In genomic region chr12:57815177-57816000, GRCh38 we compare ENCODE assay signal across 10 cellular contexts. TPM values are rescaled to one million over a fixed set of nuclear protein-coding genes. Genes with fewer than 3 reads are reported as not detected.
A peak's percentile ranks its signal among the peaks of the same experiment; 100 is the strongest.
DNase-seq lines count a peak whose midpoint lies in the region; ATAC-seq, FAIRE-seq and TF ChIP-seq lines count a peak whose summit lies in the region.
"Had no signal": no experiment of that assay in that cellular context is flagged by ENCODE, and none has a peak within 500 bp of the region (broad histone marks: within the 10 kb centered on the region; RNA-seq: fewer than 3 reads in every experiment).

No MANE protein-coding gene starts in this region.

- H2AFZ ChIP-seq in K562 (ENCODE audit: low read depth, low read length) = no peak overlapping the region
- H2AFZ ChIP-seq in neuronal stem cell (ENCODE audit: low read length) = no peak overlapping the region

- no peak for TF ChIP-seq EP300 in K562 (IDR thresholded peaks at IDR 0.05; ENCODE audit: low read length)

- no peaks in the 10 kb centered on the region for H3K27me3 ChIP-seq in K562 (ENCODE audit: control insufficient read depth in 2 of 2, insufficient read depth in 2 of 2, low read length in 2 of 2)
- H3K27me3 ChIP-seq in neuronal stem cell (ENCODE audit: control insufficient read depth in 3 of 3, insufficient read depth in 3 of 3, low read depth in 1 of 3, low read length in 3 of 3) = peaks cover 0 to 2% (median 0%) of the 10 kb centered on the region in 3 experiments
- H3K27me3 ChIP-seq: vagina had no signal

- no peak overlapping the region for H4K8ac ChIP-seq in neuronal stem cell (ENCODE audit: low read depth, low read length)

- intact Hi-C loops in K562 (cut with micrococcal nuclease) = loop anchor here (2.0 kb wide), 1 partner anchor 57 kb away; no protein-coding TSS in a partner anchor

- peak; percentile 41 to 61 (median 56); a peak in 4 of 6 replicates for TF ChIP-seq CTCF in K562 (IDR thresholded peaks at IDR 0.05 in 2 of 3, conservative IDR thresholded peaks at IDR 0.05 in 1 of 3; ENCODE audit: insufficient read depth in 2 of 3, low read depth in 1 of 3, low read length in 3 of 3)

- no peak overlapping the region for H3K27ac ChIP-seq in K562 (ENCODE audit: extremely low read depth, low read depth, low read length)
- H3K27ac ChIP-seq in neuronal stem cell (replicated peaks; ENCODE audit: low read length) = no peak overlapping the region
- H3K27ac ChIP-seq: vagina had no signal

- H3K14ac ChIP-seq in neuronal stem cell (ENCODE audit: low read length) = peak overlapping the region; percentile 25

- peaks cover 6% of the 10 kb centered on the region for H3K9me1 ChIP-seq in K562 (ENCODE audit: control insufficient read depth, insufficient read depth, low read length)

- ATAC-seq in K562 (peak; percentile 61), GM21529 (IDR thresholded peaks at IDR 0.05; ENCODE audit: unreplicated experiment) (no peak)

- H3K4me2 ChIP-seq in K562 (ENCODE audit: insufficient read depth, low read length) = no peak overlapping the region
- H3K4me2 ChIP-seq in neuronal stem cell (ENCODE audit: insufficient read depth, low read length, poor library complexity, severe bottlenecking) = no peak overlapping the region

- POLR2A ChIA-PET in K562 (lab: Yijun Ruan, JAX) = interaction anchor here (0.5 to 1.3 kb wide), 8 partner anchors 8 to 269 kb away, joined by 3 to 5 read pairs (median 4); no protein-coding TSS in a partner anchor

- no peak for TF ChIP-seq POLR2A in K562 (conservative IDR thresholded peaks at IDR 0.05)

- H2BK120ac ChIP-seq in neuronal stem cell (ENCODE audit: low read depth, low read length) = no peak overlapping the region

- TF ChIP-seq RAD21 in K562 (CRISPR knock-in tag; conservative IDR thresholded peaks at IDR 0.05 in 1 of 2, IDR thresholded peaks at IDR 0.05 in 1 of 2) = peak in 1 of 2 experiments; percentile 45; a peak in 2 of 4 replicates

- H4K91ac ChIP-seq in neuronal stem cell (ENCODE audit: low read depth, low read length, poor library complexity) = no peak overlapping the region

- H2BK15ac ChIP-seq in neuronal stem cell (ENCODE audit: low read length) = no peak overlapping the region

- no peak overlapping the region for H3K4ac ChIP-seq in neuronal stem cell (ENCODE audit: low read length)

- H2AK5ac ChIP-seq in neuronal stem cell (ENCODE audit: low read depth, low read length) = peak overlapping the region; percentile 1

- H2BK12ac ChIP-seq in neuronal stem cell (ENCODE audit: low read length) = no peak overlapping the region

- H3K18ac ChIP-seq in neuronal stem cell (ENCODE audit: low read length) = peak overlapping the region; percentile 27

- no peak overlapping the region for H2BK5ac ChIP-seq in neuronal stem cell (ENCODE audit: low read length)

- H3K9me3 ChIP-seq in K562 (replicated peaks; ENCODE audit: control insufficient read depth, insufficient read depth, low read depth, low read length) = no peaks in the 10 kb centered on the region
- H3K9me3 ChIP-seq in neuronal stem cell (replicated peaks in 1 of 2; ENCODE audit: control insufficient read depth in 2 of 2, insufficient read depth in 1 of 2, low read depth in 1 of 2, low read length in 2 of 2) = no peaks in the 10 kb centered on the region
- H3K9me3 ChIP-seq: vagina had no signal

- peak; percentile 58 for FAIRE-seq in K562 (lab: Jason Lieb, UNC)

- no peaks in the 10 kb centered on the region; the same call in 1 of the 2 replicates for H4K20me1 ChIP-seq in K562 (replicated peaks; ENCODE audit: control insufficient read depth, insufficient read depth, low read length)

- no TSS peak for BruUV-seq in K562 (replicated peaks; lab: Mats Ljungman, UMichigan)

- DNase-seq in activated CD4-positive, alpha-beta T cell treated with anti-CD3 and anti-CD28 coated beads for 48 hours = peak; percentile 43
- no peak for DNase-seq in activated CD4-positive, alpha-beta T cell treated with anti-CD3 and anti-CD28 coated beads, Interleukin-2, amount 50 U/mL, for 4 hours
- DNase-seq in NCI-H2029 (lab: John Stamatoyannopoulos, UW) (peak; percentile 90), K562 (ENCODE audit: extremely low read depth in 1 of 4, low spot score in 3 of 4) (peak in 2 of 4 experiments; percentile 27 to 47), neuronal stem cell (ENCODE audit: low spot score) (no peak), NCI-H2227 treated with DMSO at 0.1 percent for 48 hours (lab: John Stamatoyannopoulos, UW) (no peak), hippocampal formation (lab: John Stamatoyannopoulos, UW) (no peak)
- DNase-seq: central memory CD4-positive, alpha-beta T cell had no signal

- H3K36me3 ChIP-seq in K562 (ENCODE audit: control insufficient read depth, insufficient read depth, low read length) = no peaks in the 10 kb centered on the region; the same call in 2 of the 3 replicates
- H3K36me3 ChIP-seq in neuronal stem cell (replicated peaks in 1 of 2; ENCODE audit: control insufficient read depth in 2 of 2, insufficient read depth in 2 of 2, low read length in 2 of 2) = peaks cover 8 to 36% of the 10 kb centered on the region in 2 donors

- CTCF ChIA-PET in K562 (lab: Yijun Ruan, JAX; ENCODE audit: low intra/inter-chr PET ratio) = no interaction called here

- no peak overlapping the region for H3K23ac ChIP-seq in neuronal stem cell (ENCODE audit: low read depth, low read length, poor library complexity)

- H3K79me2 ChIP-seq in K562 (ENCODE audit: control insufficient read depth, insufficient read depth, low read length) = no peaks in the 10 kb centered on the region

- H3K9ac ChIP-seq in K562 (ENCODE audit: insufficient read depth in 1 of 2, low read depth in 2 of 2, low read length in 2 of 2) = no peak overlapping the region
- peak overlapping the region; percentile 2 for H3K9ac ChIP-seq in neuronal stem cell (ENCODE audit: low read depth, low read length, poor library complexity)

- in situ Hi-C loops in K562 (cut with MboI) = no loop called here

- H3K4me1 ChIP-seq in K562 (replicated peaks in 1 of 2; ENCODE audit: control insufficient read depth in 2 of 2, insufficient read depth in 2 of 2, low read length in 2 of 2) (peaks cover 10 to 25% of the 10 kb centered on the region in 2 experiments; a peak in 3 of 5 replicates), neuronal stem cell (ENCODE audit: control insufficient read depth in 2 of 2, insufficient read depth in 1 of 2, low read depth in 1 of 2, low read length in 2 of 2) (no peaks in the 10 kb centered on the region)

- WGBS in K562 (ENCODE audit: insufficient coverage, low coverage, missing lambda C conversion rate) = 66% methylated on average over 12 of the region's 13 CpGs
- no CpG with 5 or more reads among the region's 13 CpGs for WGBS in neuronal stem cell (ENCODE audit: extremely low coverage in 2 of 2, insufficient read length in 2 of 2, insufficient replicate concordance in 1 of 2), 2 donors

- no peaks in the 10 kb centered on the region for H3K79me1 ChIP-seq in neuronal stem cell (ENCODE audit: low read depth, low read length)

- H3K4me3 ChIP-seq in K562 (no peak overlapping the region), neuronal stem cell (ENCODE audit: low read length in 2 of 2) (no peak overlapping the region)
- H3K4me3 ChIP-seq: vagina had no signal

RNA-seq across cellular contexts. Expression of gene AVIL, which starts 3.1 kb away (rescaled TPM):
- 1.2 and 1.3 TPM in 2 replicates for total RNA-seq in K562 (2011; cell fraction: chromatin; rRNA removed; ENCODE audit: low replicate concordance)
- total RNA-seq in K562 (2011; cell fraction: nucleolus; rRNA removed) = 0.39 and 0.83 TPM in 2 replicates
- total RNA-seq in K562 (2011; cell fraction: nucleoplasm; rRNA removed) = 1.1 and 1.5 TPM in 2 replicates
- total RNA-seq in K562 (2014; rRNA removed) (0.05 and 0.24 TPM in 2 replicates), K562 (2014; rRNA removed; fragmentation: Illumina TruSeq; extraction: Trizol) (0.16 and 0.22 TPM in 2 replicates), K562 (2015; rRNA removed; fragmentation: Illumina TruSeq; extraction: Trizol) (0.25 and 0.34 TPM in 2 replicates), K562 (2021) (0.27 and 0.33 TPM in 2 replicates)
- polyA plus RNA-seq in K562 (2011; rRNA removed) (0.17 and 0.24 TPM in 2 replicates), K562 (2014; fragmentation: Illumina TruSeq; extraction: Trizol) (0.39 TPM in 2 replicates), K562 (2014; fragmentation: Nextera tagmentation; extraction: Ambion mirVana) (under 1 TPM; 0.24 to 0.36 TPM), K562 (2014; rRNA removed) (1.5 TPM in 1 of 2 replicates, not detected in the other)
- 0.10 and 0.18 TPM in 2 replicates for polyA plus RNA-seq in K562 (2011; cell fraction: cytosol; rRNA removed)
- polyA plus RNA-seq in K562 (2011; cell fraction: nucleus; rRNA removed) = 0.55 and 0.97 TPM in 2 replicates
- 0.73 and 2.2 TPM in 2 replicates for polyA plus RNA-seq in K562 (2012)
- 0.18 and 0.27 TPM in 2 replicates for polyA minus RNA-seq in K562 (2011; rRNA and poly(A)+ RNA removed)
- not detected in 2 replicates for polyA minus RNA-seq in K562 (2011; cell fraction: cytosol; rRNA and poly(A)+ RNA removed)
- 0.27 and 0.89 TPM in 2 replicates for polyA minus RNA-seq in K562 (2011; cell fraction: nucleus; rRNA and poly(A)+ RNA removed)
- polyA plus RNA-seq in neuronal stem cell (2013, experiment 1 of 2) = 0.15 TPM
- 0.17 TPM for polyA plus RNA-seq in neuronal stem cell (2013, experiment 2 of 2)

RNA-seq across cellular contexts. Expression of gene CTDSP2, which starts 31.1 kb away (rescaled TPM):
- 89.2 and 157 TPM in 2 replicates for total RNA-seq in K562 (2011; cell fraction: chromatin; rRNA removed; ENCODE audit: low replicate concordance)
- 72.6 and 88.1 TPM in 2 replicates for total RNA-seq in K562 (2011; cell fraction: nucleolus; rRNA removed)
- 93.3 and 110 TPM in 2 replicates for total RNA-seq in K562 (2011; cell fraction: nucleoplasm; rRNA removed)
- total RNA-seq in K562 (2014; rRNA removed) (42.0 and 60.5 TPM in 2 replicates), K562 (2014; rRNA removed; fragmentation: Illumina TruSeq; extraction: Trizol) (46.6 and 47.7 TPM in 2 replicates), K562 (2015; rRNA removed; fragmentation: Illumina TruSeq; extraction: Trizol) (39.8 and 40.2 TPM in 2 replicates), K562 (2021) (93.7 and 108 TPM in 2 replicates)
- polyA plus RNA-seq in K562 (2011; rRNA removed) (87.2 and 94.7 TPM in 2 replicates), K562 (2014; fragmentation: Illumina TruSeq; extraction: Trizol) (86.4 and 89.3 TPM in 2 replicates), K562 (2014; fragmentation: Nextera tagmentation; extraction: Ambion mirVana) (10 to 100 TPM; 20.4 to 24.1 TPM), K562 (2014; rRNA removed) (62.5 and 64.5 TPM in 2 replicates)
- polyA plus RNA-seq in K562 (2011; cell fraction: cytosol; rRNA removed) = 115 and 117 TPM in 2 replicates
- 128 and 133 TPM in 2 replicates for polyA plus RNA-seq in K562 (2011; cell fraction: nucleus; rRNA removed)
- polyA plus RNA-seq in K562 (2012) = 83.4 and 116 TPM in 2 replicates
- 102 and 145 TPM in 2 replicates for polyA minus RNA-seq in K562 (2011; rRNA and poly(A)+ RNA removed)
- 85.8 and 88.5 TPM in 2 replicates for polyA minus RNA-seq in K562 (2011; cell fraction: cytosol; rRNA and poly(A)+ RNA removed)
- 40.9 and 69.2 TPM in 2 replicates for polyA minus RNA-seq in K562 (2011; cell fraction: nucleus; rRNA and poly(A)+ RNA removed)
- polyA plus RNA-seq in neuronal stem cell (2013, experiment 1 of 2) = 72.5 TPM
- polyA plus RNA-seq in neuronal stem cell (2013, experiment 2 of 2) = 71.9 TPM

RNA-seq across cellular contexts. Expression of gene TSFM, which starts 32.8 kb away (rescaled TPM):
- total RNA-seq in K562 (2011; cell fraction: chromatin; rRNA removed; ENCODE audit: low replicate concordance) = 19.9 and 28.1 TPM in 2 replicates
- total RNA-seq in K562 (2011; cell fraction: nucleolus; rRNA removed) = 16.2 and 23.0 TPM in 2 replicates
- 21.9 and 30.2 TPM in 2 replicates for total RNA-seq in K562 (2011; cell fraction: nucleoplasm; rRNA removed)
- total RNA-seq in K562 (2014; rRNA removed) = 56.7 and 74.2 TPM in 2 replicates
- 48.1 and 56.4 TPM in 2 replicates for total RNA-seq in K562 (2014; rRNA removed; fragmentation: Illumina TruSeq; extraction: Trizol)
- 56.0 and 58.2 TPM in 2 replicates for total RNA-seq in K562 (2015; rRNA removed; fragmentation: Illumina TruSeq; extraction: Trizol)
- total RNA-seq in K562 (2021) = 62.4 and 62.6 TPM in 2 replicates
- polyA plus RNA-seq in K562 (2011; rRNA removed) = 38.9 and 44.6 TPM in 2 replicates
- polyA plus RNA-seq in K562 (2011; cell fraction: cytosol; rRNA removed) = 21.4 and 23.3 TPM in 2 replicates
- 15.8 and 18.8 TPM in 2 replicates for polyA plus RNA-seq in K562 (2011; cell fraction: nucleus; rRNA removed)
- 34.8 and 50.5 TPM in 2 replicates for polyA plus RNA-seq in K562 (2012)
- 55.3 and 57.1 TPM in 2 replicates for polyA plus RNA-seq in K562 (2014; fragmentation: Illumina TruSeq; extraction: Trizol)
- 100 to 1,000 TPM; 166 to 198 TPM for polyA plus RNA-seq in K562 (2014; fragmentation: Nextera tagmentation; extraction: Ambion mirVana)
- polyA plus RNA-seq in K562 (2014; rRNA removed) = 60.2 and 70.7 TPM in 2 replicates
- 11.8 and 13.0 TPM in 2 replicates for polyA minus RNA-seq in K562 (2011; rRNA and poly(A)+ RNA removed)
- 13.4 and 15.1 TPM in 2 replicates for polyA minus RNA-seq in K562 (2011; cell fraction: cytosol; rRNA and poly(A)+ RNA removed)
- 7.0 and 9.2 TPM in 2 replicates for polyA minus RNA-seq in K562 (2011; cell fraction: nucleus; rRNA and poly(A)+ RNA removed)
- 22.3 TPM for polyA plus RNA-seq in neuronal stem cell (2013, experiment 1 of 2)
- 23.3 TPM for polyA plus RNA-seq in neuronal stem cell (2013, experiment 2 of 2)

RNA-seq across cellular contexts. Expression of gene EEF1AKMT3, which starts 43.0 kb away (rescaled TPM):
- total RNA-seq in K562 (2011; cell fraction: chromatin; rRNA removed; ENCODE audit: low replicate concordance) = 15.8 and 16.5 TPM in 2 replicates
- total RNA-seq in K562 (2011; cell fraction: nucleolus; rRNA removed) = 9.3 and 9.8 TPM in 2 replicates
- 17.6 and 32.4 TPM in 2 replicates for total RNA-seq in K562 (2011; cell fraction: nucleoplasm; rRNA removed)
- total RNA-seq in K562 (2014; rRNA removed) (4.1 and 6.0 TPM in 2 replicates), K562 (2014; rRNA removed; fragmentation: Illumina TruSeq; extraction: Trizol) (6.9 and 7.8 TPM in 2 replicates), K562 (2015; rRNA removed; fragmentation: Illumina TruSeq; extraction: Trizol) (6.1 and 6.6 TPM in 2 replicates), K562 (2021) (7.2 and 11.7 TPM in 2 replicates)
- polyA plus RNA-seq in K562 (2011; rRNA removed) (17.2 and 17.6 TPM in 2 replicates), K562 (2014; fragmentation: Illumina TruSeq; extraction: Trizol) (9.1 and 10.6 TPM in 2 replicates), K562 (2014; fragmentation: Nextera tagmentation; extraction: Ambion mirVana) (1 to 10 TPM; 4.9 to 9.1 TPM), K562 (2014; rRNA removed) (7.9 and 11.4 TPM in 2 replicates)
- 11.6 and 19.1 TPM in 2 replicates for polyA plus RNA-seq in K562 (2011; cell fraction: cytosol; rRNA removed)
- polyA plus RNA-seq in K562 (2011; cell fraction: nucleus; rRNA removed) = 18.5 and 21.8 TPM in 2 replicates
- polyA plus RNA-seq in K562 (2012) = 9.6 and 10.6 TPM in 2 replicates
- polyA minus RNA-seq in K562 (2011; rRNA and poly(A)+ RNA removed) = 10.0 and 10.5 TPM in 2 replicates
- polyA minus RNA-seq in K562 (2011; cell fraction: cytosol; rRNA and poly(A)+ RNA removed) = 6.1 and 9.4 TPM in 2 replicates
- polyA minus RNA-seq in K562 (2011; cell fraction: nucleus; rRNA and poly(A)+ RNA removed) = 3.9 and 6.0 TPM in 2 replicates
- polyA plus RNA-seq in neuronal stem cell (2013, experiment 1 of 2) = 2.7 TPM
- polyA plus RNA-seq in neuronal stem cell (2013, experiment 2 of 2) = 3.2 TPM

RNA-seq across cellular contexts. Expression of gene METTL1, which starts 43.5 kb away (rescaled TPM):
- 40.7 and 110 TPM in 2 replicates for total RNA-seq in K562 (2011; cell fraction: chromatin; rRNA removed; ENCODE audit: low replicate concordance)
- total RNA-seq in K562 (2011; cell fraction: nucleolus; rRNA removed) = 57.1 and 83.5 TPM in 2 replicates
- 43.7 and 55.2 TPM in 2 replicates for total RNA-seq in K562 (2011; cell fraction: nucleoplasm; rRNA removed)
- total RNA-seq in K562 (2014; rRNA removed) = 24.0 and 42.5 TPM in 2 replicates
- total RNA-seq in K562 (2014; rRNA removed; fragmentation: Illumina TruSeq; extraction: Trizol) = 12.6 and 14.6 TPM in 2 replicates
- 17.5 and 18.0 TPM in 2 replicates for total RNA-seq in K562 (2015; rRNA removed; fragmentation: Illumina TruSeq; extraction: Trizol)
- 44.0 and 49.3 TPM in 2 replicates for total RNA-seq in K562 (2021)
- 39.2 and 45.1 TPM in 2 replicates for polyA plus RNA-seq in K562 (2011; rRNA removed)
- 33.7 and 38.8 TPM in 2 replicates for polyA plus RNA-seq in K562 (2011; cell fraction: cytosol; rRNA removed)
- polyA plus RNA-seq in K562 (2011; cell fraction: nucleus; rRNA removed) = 75.9 and 78.4 TPM in 2 replicates
- polyA plus RNA-seq in K562 (2012) = 25.3 and 44.9 TPM in 2 replicates
- 36.8 and 47.6 TPM in 2 replicates for polyA plus RNA-seq in K562 (2014; fragmentation: Illumina TruSeq; extraction: Trizol)
- polyA plus RNA-seq in K562 (2014; fragmentation: Nextera tagmentation; extraction: Ambion mirVana) = 10 to 100 TPM; 52.9 to 65.9 TPM
- 23.9 and 32.1 TPM in 2 replicates for polyA plus RNA-seq in K562 (2014; rRNA removed)
- 23.4 and 33.9 TPM in 2 replicates for polyA minus RNA-seq in K562 (2011; rRNA and poly(A)+ RNA removed)
- 15.1 and 20.4 TPM in 2 replicates for polyA minus RNA-seq in K562 (2011; cell fraction: cytosol; rRNA and poly(A)+ RNA removed)
- 30.3 and 41.1 TPM in 2 replicates for polyA minus RNA-seq in K562 (2011; cell fraction: nucleus; rRNA and poly(A)+ RNA removed)
- 9.5 TPM for polyA plus RNA-seq in neuronal stem cell (2013, experiment 1 of 2)
- 10.2 TPM for polyA plus RNA-seq in neuronal stem cell (2013, experiment 2 of 2)

Comparison
In these comparisons a context has a peak if more than half of its experiments do, and no peak if none do; other contexts are left out.
1. DNase-seq: peak in activated CD4-positive, alpha-beta T cell treated with anti-CD3 and anti-CD28 coated beads for 48 hours (single experiment) and NCI-H2029 (single experiment); none in activated CD4-positive, alpha-beta T cell treated with anti-CD3 and anti-CD28 coated beads, Interleukin-2, amount 50 U/mL, for 4 hours (0 of 2), neuronal stem cell (single experiment), NCI-H2227 treated with DMSO at 0.1 percent for 48 hours (single experiment) and hippocampal formation (0 of 2).